In genomic region chr3:151425640-151426336, GRCh38 we compare ENCODE assay signal across 9 cellular contexts. TPM values are rescaled to one million over a fixed set of nuclear protein-coding genes. Genes with fewer than 3 reads are reported as not detected.
A peak's percentile ranks its signal among the peaks of the same experiment; 100 is the strongest.
DNase-seq lines count a peak whose midpoint lies in the region; ATAC-seq, FAIRE-seq and TF ChIP-seq lines count a peak whose summit lies in the region.
"Had no signal": no experiment of that assay in that cellular context is flagged by ENCODE, and none has a peak within 500 bp of the region (broad histone marks: within the 10 kb centered on the region; RNA-seq: fewer than 3 reads in every experiment).

No MANE protein-coding gene starts in this region.

- H3K9me3 ChIP-seq in K562 (replicated peaks; ENCODE audit: control insufficient read depth, insufficient read depth, low read depth, low read length): no peaks in the 10 kb centered on the region

- no peaks in the 10 kb centered on the region for H3K9me3 Mint-ChIP-seq in activated CD4-positive, alpha-beta memory T cell treated with anti-CD3 and anti-CD28 coated beads for 36 hours

- H3K4me2 ChIP-seq in K562 (ENCODE audit: insufficient read depth, low read length): no peak overlapping the region

- no peak for TF ChIP-seq POLR2A in K562 (conservative IDR thresholded peaks at IDR 0.05)

- peak in 1 of 2 experiments; percentile 35; a peak in 2 of 4 replicates for TF ChIP-seq RAD21 in K562 (CRISPR knock-in tag; conservative IDR thresholded peaks at IDR 0.05 in 1 of 2, IDR thresholded peaks at IDR 0.05 in 1 of 2)

- 10% methylated on average over 4 of the region's 4 CpGs for WGBS in K562 (ENCODE audit: insufficient coverage, low coverage, missing lambda C conversion rate)

- no peaks in the 10 kb centered on the region; a peak in 3 of 5 replicates for H3K4me1 ChIP-seq in K562 (replicated peaks in 1 of 2; ENCODE audit: control insufficient read depth in 2 of 2, insufficient read depth in 2 of 2, low read length in 2 of 2)

- H3K79me2 ChIP-seq in K562 (ENCODE audit: control insufficient read depth, insufficient read depth, low read length): no peaks in the 10 kb centered on the region

- H3K4me3 ChIP-seq in K562: no peak overlapping the region

- no peaks in the 10 kb centered on the region for H3K9me1 ChIP-seq in K562 (ENCODE audit: control insufficient read depth, insufficient read depth, low read length)

- H4K20me1 ChIP-seq in K562 (replicated peaks; ENCODE audit: control insufficient read depth, insufficient read depth, low read length): no peaks in the 10 kb centered on the region

- H3K9ac ChIP-seq in K562 (ENCODE audit: insufficient read depth in 1 of 2, low read depth in 2 of 2, low read length in 2 of 2): no peak overlapping the region

- CTCF ChIA-PET in K562 (lab: Yijun Ruan, JAX; ENCODE audit: low intra/inter-chr PET ratio): no interaction called here
- CTCF ChIA-PET in activated CD4-positive, alpha-beta memory T cell treated with anti-CD3 and anti-CD28 coated beads for 36 hours (lab: Charles Lee): interaction anchor here (0.6 to 1.0 kb wide), 2 partner anchors 16 to 39 kb away, joined by 3 read pairs; no protein-coding TSS in a partner anchor

- no peaks in the 10 kb centered on the region for H3K4me1 Mint-ChIP-seq in activated CD4-positive, alpha-beta memory T cell treated with anti-CD3 and anti-CD28 coated beads for 36 hours (ENCODE audit: low read depth)

- H3K27ac Mint-ChIP-seq in activated CD4-positive, alpha-beta memory T cell treated with anti-CD3 and anti-CD28 coated beads for 36 hours: no peak overlapping the region

- POLR2A ChIA-PET in K562 (lab: Yijun Ruan, JAX): interaction anchor here (0.7 to 1.1 kb wide), 2 partner anchors 9 to 12 kb away, joined by 3 read pairs; no protein-coding TSS in a partner anchor
- POLR2A ChIA-PET in activated CD4-positive, alpha-beta memory T cell treated with anti-CD3 and anti-CD28 coated beads for 36 hours (lab: Charles Lee): interaction anchor here (1.2 kb wide), 1 partner anchor 16 kb away, joined by 4 read pairs; no protein-coding TSS in a partner anchor

- H2AFZ ChIP-seq in K562 (ENCODE audit: low read depth, low read length): peak overlapping the region; percentile 67

- peaks cover 2% of the 10 kb centered on the region for H3K27me3 Mint-ChIP-seq in activated CD4-positive, alpha-beta memory T cell treated with anti-CD3 and anti-CD28 coated beads for 36 hours

- in situ Hi-C loops in ACHN (cut with HindIII; ENCODE audit: low pct_ligation_motif_present, low pct_unique_long_range_greater_than_20kb, low sequenced_read_pairs): no loop called here
- in situ Hi-C loops in K562 (cut with MboI): no loop called here

- no peaks in the 10 kb centered on the region for H3K36me3 ChIP-seq in K562 (ENCODE audit: control insufficient read depth, insufficient read depth, low read length)

- peak; percentile 11 for ATAC-seq in GM19324 (IDR thresholded peaks at IDR 0.05; ENCODE audit: low FRiP score, unreplicated experiment)
- ATAC-seq in HG03342 (IDR thresholded peaks at IDR 0.05; ENCODE audit: unreplicated experiment): peak; percentile 36
- ATAC-seq in K562: peak; percentile 55

- peaks cover under 1% of the 10 kb centered on the region for H3K36me3 Mint-ChIP-seq in activated CD4-positive, alpha-beta memory T cell treated with anti-CD3 and anti-CD28 coated beads for 36 hours

- no peak overlapping the region for H3K4me3 Mint-ChIP-seq in activated CD4-positive, alpha-beta memory T cell treated with anti-CD3 and anti-CD28 coated beads for 36 hours

- no peak for FAIRE-seq in K562 (lab: Jason Lieb, UNC)

- H3K27me3 ChIP-seq in K562 (ENCODE audit: control insufficient read depth in 2 of 2, insufficient read depth in 2 of 2, low read length in 2 of 2): peaks cover 0 to 5% of the 10 kb centered on the region in 2 experiments; a peak in 1 of 5 replicates

- intact Hi-C loops in K562 (cut with micrococcal nuclease) (no loop called here), posterior vena cava (cut with DNase I) (no loop called here)
- intact Hi-C loops in activated CD4-positive, alpha-beta memory T cell treated with anti-CD3 and anti-CD28 coated beads for 36 hours (cut with micrococcal nuclease): no loop called here

- H3K27ac ChIP-seq in K562 (ENCODE audit: extremely low read depth, low read depth, low read length): no peak overlapping the region

- TF ChIP-seq CTCF in K562 (IDR thresholded peaks at IDR 0.05 in 2 of 3, conservative IDR thresholded peaks at IDR 0.05 in 1 of 3; ENCODE audit: insufficient read depth in 2 of 3, low read depth in 1 of 3, low read length in 3 of 3): peak in 2 of 3 experiments; percentile 35 to 45; a peak in 3 of 6 replicates

- DNase-seq in ACHN (peak; percentile 10), K562 (ENCODE audit: extremely low read depth in 1 of 4, low spot score in 3 of 4) (peak in 1 of 4 experiments; percentile 21), NCI-H446 treated with DMSO at 0.1 percent for 48 hours (lab: John Stamatoyannopoulos, UW) (no peak), posterior vena cava (ENCODE audit: low spot score) (no peak), putamen (ENCODE audit: low spot score) (no peak)
- DNase-seq in activated CD4-positive, alpha-beta memory T cell treated with anti-CD3 and anti-CD28 coated beads for 36 hours: no peak

- no TSS peak for BruUV-seq in K562 (replicated peaks; lab: Mats Ljungman, UMichigan)

- TF ChIP-seq EP300 in K562 (IDR thresholded peaks at IDR 0.05; ENCODE audit: low read length): no peak

TF ChIP-seq in K562, 482 proteins besides CTCF, POLR2A, EP300 and RAD21:
- TF ChIP-seq DNMT1 (IDR thresholded peaks at IDR 0.05) (no peak), CTCFL (IDR thresholded peaks at IDR 0.05; ENCODE audit: borderline replicate concordance, insufficient read depth, low read depth, low read length, poor library complexity, severe bottlenecking) (peak; percentile 72), HSF4 (CRISPR knock-in tag; IDR thresholded peaks at IDR 0.05; ENCODE audit: borderline replicate concordance) (no peak)

RNA-seq across cellular contexts. Expression of gene IGSF10, which starts 35.1 kb away (rescaled TPM):
- total RNA-seq in K562 (2011; cell fraction: chromatin; rRNA removed; ENCODE audit: low replicate concordance): 1.4 and 4.1 TPM in 2 replicates
- total RNA-seq in K562 (2011; cell fraction: nucleolus; rRNA removed): 1.5 and 1.7 TPM in 2 replicates
- 2.6 and 3.1 TPM in 2 replicates for total RNA-seq in K562 (2011; cell fraction: nucleoplasm; rRNA removed)
- total RNA-seq in K562 (2014; rRNA removed) (0.27 and 0.37 TPM in 2 replicates), K562 (2014; rRNA removed; fragmentation: Illumina TruSeq; extraction: Trizol) (0.40 and 0.73 TPM in 2 replicates), K562 (2015; rRNA removed; fragmentation: Illumina TruSeq; extraction: Trizol) (0.36 and 0.41 TPM in 2 replicates), K562 (2021) (0.33 and 0.63 TPM in 2 replicates), posterior vena cava (1 to 10 TPM; 2.2 to 5.7 TPM)
- polyA plus RNA-seq in K562 (2011; rRNA removed) (1.2 and 2.1 TPM in 2 replicates), K562 (2014; fragmentation: Illumina TruSeq; extraction: Trizol) (0.47 and 0.62 TPM in 2 replicates), K562 (2014; fragmentation: Nextera tagmentation; extraction: Ambion mirVana) (under 1 TPM; 0.11 to 0.42 TPM), K562 (2014; rRNA removed) (0.34 and 0.73 TPM in 2 replicates)
- polyA plus RNA-seq in K562 (2011; cell fraction: cytosol; rRNA removed): 0.30 and 1.2 TPM in 2 replicates
- polyA plus RNA-seq in K562 (2011; cell fraction: nucleus; rRNA removed): 2.8 and 8.3 TPM in 2 replicates
- 0.31 and 0.47 TPM in 2 replicates for polyA plus RNA-seq in K562 (2012)
- polyA minus RNA-seq in K562 (2011; rRNA and poly(A)+ RNA removed): 1.4 and 3.3 TPM in 2 replicates
- polyA minus RNA-seq in K562 (2011; cell fraction: cytosol; rRNA and poly(A)+ RNA removed): 0.48 and 1.8 TPM in 2 replicates
- 1.1 and 4.2 TPM in 2 replicates for polyA minus RNA-seq in K562 (2011; cell fraction: nucleus; rRNA and poly(A)+ RNA removed)
- total RNA-seq in activated CD4-positive, alpha-beta memory T cell treated with anti-CD3 and anti-CD28 coated beads for 36 hours: not detected
- total RNA-seq: T-helper 1 cell treated with Interleukin-12 subunit alpha and Interleukin-12 subunit beta and Interleukin-4 antibody, amounts not matched to agents 30 ng/mL and 1 ng/mL, for 36 hours had no signal

RNA-seq across cellular contexts. Expression of gene P2RY12, which starts 41.2 kb away (rescaled TPM):
- total RNA-seq in K562 (2011; cell fraction: chromatin; rRNA removed; ENCODE audit: low replicate concordance): not detected in 2 replicates
- total RNA-seq in K562 (2011; cell fraction: nucleolus; rRNA removed): not detected in 2 replicates
- total RNA-seq in K562 (2011; cell fraction: nucleoplasm; rRNA removed): not detected in 2 replicates
- total RNA-seq in K562 (2014; rRNA removed) (not detected in 2 replicates), K562 (2014; rRNA removed; fragmentation: Illumina TruSeq; extraction: Trizol) (not detected in 2 replicates), K562 (2015; rRNA removed; fragmentation: Illumina TruSeq; extraction: Trizol) (not detected in 2 replicates), K562 (2021) (not detected in 2 replicates), posterior vena cava (1 to 10 TPM; 3.1 to 3.7 TPM)
- polyA plus RNA-seq in K562 (2011; rRNA removed) (not detected in 2 replicates), K562 (2014; fragmentation: Illumina TruSeq; extraction: Trizol) (not detected in 2 replicates), K562 (2014; fragmentation: Nextera tagmentation; extraction: Ambion mirVana) (not detected), K562 (2014; rRNA removed) (not detected in 2 replicates)
- not detected in 2 replicates for polyA plus RNA-seq in K562 (2011; cell fraction: cytosol; rRNA removed)
- polyA plus RNA-seq in K562 (2011; cell fraction: nucleus; rRNA removed): not detected in 2 replicates
- polyA plus RNA-seq in K562 (2012): not detected in 2 replicates
- polyA minus RNA-seq in K562 (2011; rRNA and poly(A)+ RNA removed): not detected in 2 replicates
- not detected in 2 replicates for polyA minus RNA-seq in K562 (2011; cell fraction: cytosol; rRNA and poly(A)+ RNA removed)
- not detected in 2 replicates for polyA minus RNA-seq in K562 (2011; cell fraction: nucleus; rRNA and poly(A)+ RNA removed)
- total RNA-seq in activated CD4-positive, alpha-beta memory T cell treated with anti-CD3 and anti-CD28 coated beads for 36 hours: not detected
- total RNA-seq: T-helper 1 cell treated with Interleukin-12 subunit alpha and Interleukin-12 subunit beta and Interleukin-4 antibody, amounts not matched to agents 30 ng/mL and 1 ng/mL, for 36 hours had no signal
